ENCODE assay signal across 19 cellular contexts in the genomic region with DNA sequence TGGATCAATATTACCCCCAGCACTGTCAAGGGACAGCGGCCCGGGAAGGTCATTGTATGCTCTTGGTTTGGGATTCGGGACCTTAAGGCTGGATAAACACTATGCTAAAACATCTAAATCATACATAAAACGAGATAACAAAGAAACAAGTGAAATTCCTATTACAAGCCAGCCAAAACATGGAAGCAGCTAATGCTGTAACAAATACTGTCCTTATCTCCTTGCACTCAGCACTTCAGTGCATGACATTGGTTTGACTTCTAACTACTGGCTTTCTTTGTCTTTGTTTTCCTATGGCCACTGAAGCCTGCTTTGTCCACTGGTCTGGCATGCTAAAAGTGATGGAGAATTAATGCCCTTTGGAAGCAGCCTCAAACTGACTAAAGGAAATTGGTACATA.
DNase-seq lines count a peak whose midpoint lies in the region; ATAC-seq, FAIRE-seq and TF ChIP-seq lines count a peak whose summit lies in the region.
"Had no signal": no experiment of that assay in that cellular context is flagged by ENCODE, and none has a peak within 500 bp of the region (broad histone marks: within the 10 kb centered on the region; RNA-seq: fewer than 3 reads in every experiment).

No MANE protein-coding gene starts in this region.

- ATAC-seq in Right ventricle myocardium inferior (peak; percentile 52), gastrocnemius medialis (no peak)
- ATAC-seq: A549 had no signal

- TF ChIP-seq CTCF in bronchial epithelial cell (IDR thresholded peaks at IDR 0.05; ENCODE audit: insufficient read depth, low read length, severe bottlenecking) (no peak), gastrocnemius medialis (IDR thresholded peaks at IDR 0.05 in 4 of 5, conservative IDR thresholded peaks at IDR 0.05 in 1 of 5) (no peak)

- TF ChIP-seq POLR2A in gastrocnemius medialis (IDR thresholded peaks at IDR 0.05), result no peak

- FAIRE-seq in bronchial epithelial cell (lab: Jason Lieb, UNC), result peak; percentile 13
- FAIRE-seq: A549, HTR-8/SVneo had no signal

- in situ Hi-C loops in gastrocnemius medialis (cut with MboI; ENCODE audit: low sequenced_read_pairs in 4 of 4), result no loop called here

- no peaks in the 10 kb centered on the region for H3K4me1 ChIP-seq in gastrocnemius medialis
- H3K4me1 ChIP-seq: A549, HAP-1 had no signal

- H3K27me3 ChIP-seq in bronchial epithelial cell (ENCODE audit: control insufficient read depth, insufficient read depth, low read length) (no peaks in the 10 kb centered on the region), gastrocnemius medialis (no peaks in the 10 kb centered on the region)

- intact Hi-C loops in Right ventricle myocardium inferior (cut with DNase I) (no loop called here), cardiac septum (cut with DNase I) (no loop called here), gastrocnemius medialis (cut with DNase I; ENCODE audit: low total_unique reads) (no loop called here)

- H3K9me3 ChIP-seq in gastrocnemius medialis, result no peaks in the 10 kb centered on the region
- H3K9me3 ChIP-seq: A549, HAP-1 had no signal

- DNase-seq in Right ventricle myocardium inferior (ENCODE audit: missing footprints) (no peak), cardiac septum (ENCODE audit: low spot score) (no peak), HuH-7.5 (ENCODE audit: low spot score) (peak; percentile 12), bronchial epithelial cell (ENCODE audit: low read depth) (no peak), medulla oblongata (ENCODE audit: extremely low spot score) (peak; percentile 11), hypothalamus (lab: John Stamatoyannopoulos, UW) (no peak), mesenteric fat pad (ENCODE audit: low spot score) (no peak), gastrocnemius medialis (no peak)
- DNase-seq: AML-193; CD4-positive, alpha-beta T cell; DMS153; DMS79; GF-D8; GOT3 had no signal

- H3K4me3 ChIP-seq in bronchial epithelial cell (ENCODE audit: low read depth, low read length) (no peak overlapping the region), gastrocnemius medialis (no peak overlapping the region)
- H3K4me3 ChIP-seq: A549, HAP-1 had no signal

- H3K27ac ChIP-seq in gastrocnemius medialis, result no peak overlapping the region
- H3K27ac ChIP-seq: 22Rv1, A549, C4-2B had no signal

- H3K36me3 ChIP-seq in bronchial epithelial cell (ENCODE audit: control insufficient read depth, insufficient read depth, low read length) (no peaks in the 10 kb centered on the region), gastrocnemius medialis (no peaks in the 10 kb centered on the region)
- H3K36me3 ChIP-seq: HAP-1 had no signal

Comparison
In these comparisons a context has a peak if more than half of its experiments do, and no peak if none do; other contexts are left out.
1. DNase-seq: peak in HuH-7.5 (single experiment) and medulla oblongata (single experiment); none in Right ventricle myocardium inferior (single experiment), cardiac septum (single experiment), bronchial epithelial cell (single experiment), hypothalamus (0 of 51), mesenteric fat pad (single experiment) and gastrocnemius medialis (0 of 2).